1 cellular context compared by ENCODE assay signal in genomic region chr11:118129475-118130196, GRCh38.
A peak's percentile ranks its signal among the peaks of the same experiment; 100 is the strongest.
TF ChIP-seq lines count a peak whose summit lies in the region.

No MANE protein-coding gene starts in this region.

TF ChIP-seq in K562, 482 proteins besides CTCF, POLR2A, EP300 and RAD21:
- TF ChIP-seq ZBTB2 (IDR thresholded peaks at IDR 0.05) (no peak), ZNF431 (CRISPR knock-in tag; IDR thresholded peaks at IDR 0.05) (no peak), ZNF764 (CRISPR knock-in tag; IDR thresholded peaks at IDR 0.05; ENCODE audit: low read depth) (no peak), RCOR1 (IDR thresholded peaks at IDR 0.05; ENCODE audit: borderline replicate concordance in 1 of 2, low read depth in 2 of 2, low read length in 2 of 2) (no peak), ARID4B (CRISPR knock-in tag; IDR thresholded peaks at IDR 0.05) (no peak), ATF3 (IDR thresholded peaks at IDR 0.05) (peak; percentile 64), ATF3 (CRISPR knock-in tag; conservative IDR thresholded peaks at IDR 0.05) (no peak), KDM1A (IDR thresholded peaks at IDR 0.05) (peak in 1 of 2 experiments; percentile 28; a peak in 1 of 4 replicates), ILF3 (IDR thresholded peaks at IDR 0.05; ENCODE audit: borderline replicate concordance) (no peak), ZNF75A (CRISPR knock-in tag; IDR thresholded peaks at IDR 0.05) (no peak), KAT2B (IDR thresholded peaks at IDR 0.05; ENCODE audit: low read depth, low read length) (no peak), ASH1L (IDR thresholded peaks at IDR 0.05; ENCODE audit: borderline replicate concordance, low read depth, partially characterized antibody) (no peak), PHTF2 (CRISPR knock-in tag; IDR thresholded peaks at IDR 0.05) (no peak), ATF7 (IDR thresholded peaks at IDR 0.05) (peak; percentile 69; the same call in 1 of the 2 replicates), MECOM (CRISPR knock-in tag; IDR thresholded peaks at IDR 0.05) (no peak), ZNF316 (IDR thresholded peaks at IDR 0.05) (0 out of 2 replicates have a peak, but pooled peaks have one; percentile 2)
